In genomic region chr20:44856442-44856841, GRCh38 we compare ENCODE assay signal across 19 cellular contexts. TPM values are rescaled to one million over a fixed set of nuclear protein-coding genes. Genes with fewer than 3 reads are reported as not detected.
A peak's percentile ranks its signal among the peaks of the same experiment; 100 is the strongest.
DNase-seq lines count a peak whose midpoint lies in the region; ATAC-seq and TF ChIP-seq lines count a peak whose summit lies in the region.
"Had no signal": no experiment of that assay in that cellular context is flagged by ENCODE, and none has a peak within 500 bp of the region (broad histone marks: within the 10 kb centered on the region; RNA-seq: fewer than 3 reads in every experiment).

No MANE protein-coding gene starts in this region.

- no peak for TF ChIP-seq POLR2A in body of pancreas (IDR thresholded peaks at IDR 0.05)

- H3K9me3 ChIP-seq in body of pancreas (no peaks in the 10 kb centered on the region), mucosa of descending colon (no peaks in the 10 kb centered on the region)
- H3K9me3 ChIP-seq: SJCRH30 had no signal

- no peak for DNase-seq in activated naive CD8-positive, alpha-beta T cell treated with anti-CD3 and anti-CD28 coated beads for 36 hours
- DNase-seq in activated naive CD8-positive, alpha-beta T cell treated with anti-CD3 and anti-CD28 coated beads, Interleukin-2, amount 50 U/mL, for 24 hours = no peak
- DNase-seq in body of pancreas (peak in 3 of 4 donors; percentile 17 to 33 (median 31)), mucosa of descending colon (no peak), KBM-7 (no peak), germinal center (ENCODE audit: low spot score) (no peak), NCI-H1417 treated with DMSO at 0.1 percent for 48 hours (lab: John Stamatoyannopoulos, UW) (no peak)
- DNase-seq in activated naive CD4-positive, alpha-beta T cell treated with anti-CD3 and anti-CD28 coated beads, Interleukin-2, amount 10 ng/mL, durations not matched to agents 7 days and 5 days = no peak
- DNase-seq: 8988T; CD4-positive, CD25-positive, alpha-beta regulatory T cell; COR-L47; GF-D8; H9; NCI-H187 treated with DMSO at 0.1 percent for 48 hours; NCI-H2227 treated with DMSO at 0.1 percent for 48 hours; NCI-H510A treated with DMSO at 0.1 percent for 48 hours; NCI-H774 had no signal

- H3K4me1 Mint-ChIP-seq in activated naive CD8-positive, alpha-beta T cell treated with anti-CD3 and anti-CD28 coated beads for 36 hours = peaks cover 1% of the 10 kb centered on the region
- H3K4me1 Mint-ChIP-seq in activated naive CD8-positive, alpha-beta T cell treated with anti-CD3 and anti-CD28 coated beads, Interleukin-2, amount 50 U/mL, for 24 hours = peaks cover 5% of the 10 kb centered on the region
- peaks cover 15% of the 10 kb centered on the region for H3K4me1 Mint-ChIP-seq in activated naive CD4-positive, alpha-beta T cell treated with anti-CD3 and anti-CD28 coated beads, Interleukin-2, amount 10 ng/mL, durations not matched to agents 7 days and 5 days
- H3K4me1 Mint-ChIP-seq: B cell had no signal

- H3K36me3 ChIP-seq in body of pancreas (replicated peaks in 1 of 2; ENCODE audit: insufficient read depth in 1 of 2, low read depth in 2 of 2) (no peaks in the 10 kb centered on the region), mucosa of descending colon (ENCODE audit: low read depth) (no peaks in the 10 kb centered on the region)
- H3K36me3 ChIP-seq: SJCRH30 had no signal

- no peaks in the 10 kb centered on the region for H3K27me3 Mint-ChIP-seq in activated naive CD8-positive, alpha-beta T cell treated with anti-CD3 and anti-CD28 coated beads for 36 hours
- no peaks in the 10 kb centered on the region for H3K27me3 Mint-ChIP-seq in activated naive CD8-positive, alpha-beta T cell treated with anti-CD3 and anti-CD28 coated beads, Interleukin-2, amount 50 U/mL, for 24 hours
- H3K27me3 Mint-ChIP-seq in activated naive CD4-positive, alpha-beta T cell treated with anti-CD3 and anti-CD28 coated beads, Interleukin-2, amount 10 ng/mL, durations not matched to agents 7 days and 5 days = peaks cover 7% of the 10 kb centered on the region

- no peak overlapping the region for H3K4me3 Mint-ChIP-seq in activated naive CD8-positive, alpha-beta T cell treated with anti-CD3 and anti-CD28 coated beads for 36 hours
- H3K4me3 Mint-ChIP-seq in activated naive CD8-positive, alpha-beta T cell treated with anti-CD3 and anti-CD28 coated beads, Interleukin-2, amount 50 U/mL, for 24 hours = no peak overlapping the region
- H3K4me3 Mint-ChIP-seq in activated naive CD4-positive, alpha-beta T cell treated with anti-CD3 and anti-CD28 coated beads, Interleukin-2, amount 10 ng/mL, durations not matched to agents 7 days and 5 days = no peak overlapping the region
- H3K4me3 Mint-ChIP-seq: B cell; CD4-positive, CD25-positive, alpha-beta regulatory T cell; H9 had no signal

- CTCF ChIA-PET in activated naive CD4-positive, alpha-beta T cell treated with anti-CD3 and anti-CD28 coated beads, Interleukin-2, amount 10 ng/mL, durations not matched to agents 7 days and 5 days (lab: Charles Lee) = interaction anchor here (0.7 kb wide), 1 partner anchor 438 kb away, joined by 3 read pairs; no protein-coding TSS in a partner anchor

- no peak for ATAC-seq in activated naive CD8-positive, alpha-beta T cell treated with anti-CD3 and anti-CD28 coated beads, Interleukin-2, amount 50 U/mL, for 24 hours
- ATAC-seq in body of pancreas (peak; percentile 85), mucosa of descending colon (peak; percentile 14)

- H3K27me3 ChIP-seq in body of pancreas = no peaks in the 10 kb centered on the region
- H3K27me3 ChIP-seq: SJCRH30 had no signal

- TF ChIP-seq CTCF in body of pancreas (IDR thresholded peaks at IDR 0.05) (no peak), mucosa of descending colon (IDR thresholded peaks at IDR 0.05) (no peak)

- in situ Hi-C loops in KBM-7 (cut with MboI; ENCODE audit: low pct_unique_long_range_greater_than_20kb, low sequenced_read_pairs) = no loop called here

- H3K4me3 ChIP-seq in body of pancreas = no peak overlapping the region
- no peak overlapping the region for H3K4me3 ChIP-seq in mucosa of descending colon
- H3K4me3 ChIP-seq: SJCRH30 had no signal

- peak overlapping the region in 2 of 4 donors; percentile 2 to 36 for H3K27ac ChIP-seq in body of pancreas
- H3K27ac ChIP-seq: SJCRH30 had no signal

- intact Hi-C loops in body of pancreas (cut with DNase I) (no loop called here), mucosa of descending colon (cut with DNase I, micrococcal nuclease) (no loop called here)

- peak overlapping the region; percentile 11 for H3K27ac Mint-ChIP-seq in activated naive CD8-positive, alpha-beta T cell treated with anti-CD3 and anti-CD28 coated beads for 36 hours
- H3K27ac Mint-ChIP-seq in activated naive CD8-positive, alpha-beta T cell treated with anti-CD3 and anti-CD28 coated beads, Interleukin-2, amount 50 U/mL, for 24 hours = no peak overlapping the region
- no peak overlapping the region for H3K27ac Mint-ChIP-seq in activated naive CD4-positive, alpha-beta T cell treated with anti-CD3 and anti-CD28 coated beads, Interleukin-2, amount 10 ng/mL, durations not matched to agents 7 days and 5 days
- H3K27ac Mint-ChIP-seq: B cell; CD4-positive, CD25-positive, alpha-beta regulatory T cell had no signal

- H3K9me3 Mint-ChIP-seq in activated naive CD8-positive, alpha-beta T cell treated with anti-CD3 and anti-CD28 coated beads for 36 hours = peaks cover 4% of the 10 kb centered on the region
- no peaks in the 10 kb centered on the region for H3K9me3 Mint-ChIP-seq in activated naive CD8-positive, alpha-beta T cell treated with anti-CD3 and anti-CD28 coated beads, Interleukin-2, amount 50 U/mL, for 24 hours
- H3K9me3 Mint-ChIP-seq in activated naive CD4-positive, alpha-beta T cell treated with anti-CD3 and anti-CD28 coated beads, Interleukin-2, amount 10 ng/mL, durations not matched to agents 7 days and 5 days = peaks cover 7% of the 10 kb centered on the region
- H3K9me3 Mint-ChIP-seq: CD4-positive, CD25-positive, alpha-beta regulatory T cell had no signal

- H3K4me1 ChIP-seq in body of pancreas (peaks cover 19% of the 10 kb centered on the region), mucosa of descending colon (ENCODE audit: low read depth) (peaks cover 20% of the 10 kb centered on the region)

- H3K36me3 Mint-ChIP-seq in activated naive CD8-positive, alpha-beta T cell treated with anti-CD3 and anti-CD28 coated beads for 36 hours = no peaks in the 10 kb centered on the region
- no peaks in the 10 kb centered on the region for H3K36me3 Mint-ChIP-seq in activated naive CD8-positive, alpha-beta T cell treated with anti-CD3 and anti-CD28 coated beads, Interleukin-2, amount 50 U/mL, for 24 hours (ENCODE audit: low read depth)
- H3K36me3 Mint-ChIP-seq in activated naive CD4-positive, alpha-beta T cell treated with anti-CD3 and anti-CD28 coated beads, Interleukin-2, amount 10 ng/mL, durations not matched to agents 7 days and 5 days = peaks cover 4% of the 10 kb centered on the region
- H3K36me3 Mint-ChIP-seq: CD4-positive, CD25-positive, alpha-beta regulatory T cell had no signal

- WGBS in body of pancreas, 2 donors = 27 to 31% methylated on average over 2 of the region's 2 CpGs

RNA-seq across cellular contexts. Expression of gene YWHAB, which starts 29.1 kb away (rescaled TPM):
- total RNA-seq in activated naive CD8-positive, alpha-beta T cell treated with anti-CD3 and anti-CD28 coated beads for 36 hours = 100 to 1,000 TPM; 247 TPM
- total RNA-seq in body of pancreas = 10 to 100 TPM; 49.3 to 64.9 TPM
- total RNA-seq in mucosa of descending colon = 100 to 1,000 TPM; 196 to 265 (median 251) TPM

RNA-seq across cellular contexts. Expression of gene RIMS4, which starts 46.1 kb away (rescaled TPM):
- under 1 TPM in 1 of 2 experiments, not detected in 1; 0.08 TPM for total RNA-seq in activated naive CD8-positive, alpha-beta T cell treated with anti-CD3 and anti-CD28 coated beads for 36 hours
- total RNA-seq in body of pancreas = under 1 TPM in 1 of 2 donors, not detected in 1; 0.26 TPM
- total RNA-seq in mucosa of descending colon = 1 to 10 TPM in 2 of 3 donors, under 1 TPM in 1; 0.51 to 2.0 (median 1.4) TPM
- total RNA-seq: B cell; CD4-positive, CD25-positive, alpha-beta regulatory T cell; SJCRH30 had no signal

RNA-seq across cellular contexts. Expression of gene PABPC1L, which starts 53.4 kb away (rescaled TPM):
- total RNA-seq in activated naive CD8-positive, alpha-beta T cell treated with anti-CD3 and anti-CD28 coated beads for 36 hours = 10 to 100 TPM; 75.3 to 79.3 TPM
- total RNA-seq in body of pancreas (100 to 1,000 TPM in 1 of 2 donors, 10 to 100 TPM in 1; 41.8 to 105 TPM), mucosa of descending colon (10 to 100 TPM; 13.3 to 21.6 (median 18.7) TPM)

Comparison
In these comparisons a context has a peak if more than half of its experiments do, and no peak if none do; other contexts are left out.
1. DNase-seq: peak in body of pancreas (3 of 4); none in activated naive CD8-positive, alpha-beta T cell treated with anti-CD3 and anti-CD28 coated beads for 36 hours (single experiment), activated naive CD8-positive, alpha-beta T cell treated with anti-CD3 and anti-CD28 coated beads, Interleukin-2, amount 50 U/mL, for 24 hours (single experiment), mucosa of descending colon (0 of 3), KBM-7 (single experiment), germinal center (single experiment), activated naive CD4-positive, alpha-beta T cell treated with anti-CD3 and anti-CD28 coated beads, Interleukin-2, amount 10 ng/mL, durations not matched to agents 7 days and 5 days (single experiment) and NCI-H1417 treated with DMSO at 0.1 percent for 48 hours (single experiment).